ENCODE assay signal across 1 cellular context in the genomic region with DNA sequence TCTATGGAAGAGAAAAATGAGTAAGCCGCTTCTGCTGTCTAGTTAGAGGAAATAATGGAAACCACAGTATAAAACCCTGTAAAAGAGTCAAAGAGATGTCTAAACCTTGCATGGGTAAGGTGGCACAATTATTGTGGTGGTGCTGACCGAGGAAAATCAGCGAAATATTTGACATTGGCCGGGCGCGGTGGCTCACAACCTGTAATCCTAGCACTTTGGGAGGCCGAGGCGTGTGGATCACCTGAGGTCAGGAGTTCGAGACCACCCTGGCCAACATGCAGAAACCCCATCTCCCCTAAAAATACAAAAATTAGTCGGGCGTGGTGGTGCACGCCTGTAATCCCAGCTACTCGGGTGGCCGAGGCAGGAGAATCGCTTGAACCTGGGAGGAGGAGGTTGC.
TF ChIP-seq lines count a peak whose summit lies in the region.

No MANE protein-coding gene starts in this region.

TF ChIP-seq in GM12878, 131 proteins besides CTCF, POLR2A, EP300 and RAD21:
- 0 out of 2 replicates have a peak, but pooled peaks have one; percentile 11 for TF ChIP-seq PML (IDR thresholded peaks at IDR 0.05; ENCODE audit: low read length)
- TF ChIP-seq, protein P1, sequence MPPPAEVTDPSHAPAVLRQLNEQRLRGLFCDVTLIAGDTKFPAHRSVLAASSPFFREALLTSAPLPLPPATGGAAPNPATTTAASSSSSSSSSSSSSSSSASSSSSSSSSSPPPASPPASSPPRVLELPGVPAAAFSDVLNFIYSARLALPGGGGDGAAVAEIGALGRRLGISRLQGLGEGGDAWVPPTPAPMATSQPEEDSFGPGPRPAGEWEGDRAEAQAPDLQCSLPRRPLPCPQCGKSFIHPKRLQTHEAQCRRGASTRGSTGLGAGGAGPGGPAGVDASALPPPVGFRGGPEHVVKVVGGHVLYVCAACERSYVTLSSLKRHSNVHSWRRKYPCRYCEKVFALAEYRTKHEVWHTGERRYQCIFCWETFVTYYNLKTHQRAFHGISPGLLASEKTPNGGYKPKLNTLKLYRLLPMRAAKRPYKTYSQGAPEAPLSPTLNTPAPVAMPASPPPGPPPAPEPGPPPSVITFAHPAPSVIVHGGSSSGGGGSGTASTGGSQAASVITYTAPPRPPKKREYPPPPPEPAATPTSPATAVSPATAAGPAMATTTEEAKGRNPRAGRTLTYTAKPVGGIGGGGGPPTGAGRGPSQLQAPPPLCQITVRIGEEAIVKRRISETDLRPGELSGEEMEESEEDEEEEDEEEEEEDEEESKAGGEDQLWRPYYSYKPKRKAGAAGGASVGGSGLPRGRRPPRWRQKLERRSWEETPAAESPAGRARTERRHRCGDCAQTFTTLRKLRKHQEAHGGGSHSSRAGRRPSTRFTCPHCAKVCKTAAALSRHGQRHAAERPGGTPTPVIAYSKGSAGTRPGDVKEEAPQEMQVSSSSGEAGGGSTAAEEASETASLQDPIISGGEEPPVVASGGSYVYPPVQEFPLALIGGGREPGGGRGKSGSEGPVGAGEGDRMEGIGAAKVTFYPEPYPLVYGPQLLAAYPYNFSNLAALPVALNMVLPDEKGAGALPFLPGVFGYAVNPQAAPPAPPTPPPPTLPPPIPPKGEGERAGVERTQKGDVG (CRISPR knock-in tag; IDR thresholded peaks at IDR 0.05) = 0 out of 2 replicates have a peak, but pooled peaks have one; percentile 25
